In the genomic region with DNA sequence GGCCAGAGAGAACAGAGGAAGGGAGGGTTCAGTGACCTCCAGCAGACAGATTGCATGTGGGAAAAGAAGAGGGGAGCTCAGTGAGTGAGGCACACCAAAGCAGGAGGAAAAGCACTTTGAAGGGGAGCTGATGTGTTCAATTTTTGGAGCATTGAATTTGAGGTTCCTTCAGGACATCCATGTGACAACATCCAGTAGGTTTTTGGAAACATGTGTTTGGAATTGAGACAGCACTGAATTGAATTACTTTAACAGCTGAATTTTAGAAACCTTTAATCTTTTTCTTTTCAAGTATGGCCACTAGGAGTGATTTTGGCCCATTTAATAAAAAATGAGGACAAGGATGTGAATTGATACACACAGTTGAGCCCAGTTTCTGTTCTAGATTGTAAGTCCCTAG, we compare ENCODE assay signal across 25 cellular contexts.
DNase-seq lines count a peak whose midpoint lies in the region; ATAC-seq, FAIRE-seq and TF ChIP-seq lines count a peak whose summit lies in the region.
"Had no signal": no experiment of that assay in that cellular context is flagged by ENCODE, and none has a peak within 500 bp of the region (broad histone marks: within the 10 kb centered on the region; RNA-seq: fewer than 3 reads in every experiment).

No MANE protein-coding gene starts in this region.

- H3K9ac ChIP-seq in endodermal cell (ENCODE audit: extremely low read depth, low read length, poor library complexity, severe bottlenecking), result no peak overlapping the region
- H3K9ac ChIP-seq in keratinocyte (ENCODE audit: control insufficient read depth, extremely low read depth, insufficient read depth, low read length), result no peak overlapping the region

- peaks cover 4% of the 10 kb centered on the region; the same call in 1 of the 2 replicates for H3K9me3 ChIP-seq in AG04450 (ENCODE audit: control insufficient read depth, insufficient read depth, low read length)
- H3K9me3 ChIP-seq in endodermal cell (ENCODE audit: control insufficient read depth, low read length), result no peaks in the 10 kb centered on the region
- no peaks in the 10 kb centered on the region for H3K9me3 ChIP-seq in keratinocyte (ENCODE audit: control insufficient read depth, low read depth, low read length)
- H3K9me3 ChIP-seq: BE2C, SJCRH30 had no signal

- no peaks in the 10 kb centered on the region for H3K27me3 ChIP-seq in AG04450 (ENCODE audit: control insufficient read depth, insufficient read depth, low read length)
- no peaks in the 10 kb centered on the region for H3K27me3 ChIP-seq in endodermal cell (ENCODE audit: control insufficient read depth, insufficient read depth, low read length, poor library complexity, severe bottlenecking)
- H3K27me3 ChIP-seq in keratinocyte (ENCODE audit: control insufficient read depth, extremely low read depth, insufficient read depth, low read length), result no peaks in the 10 kb centered on the region
- H3K27me3 ChIP-seq: BE2C, SJCRH30 had no signal

- POLR2A ChIA-PET in AG04450 (lab: Yijun Ruan, JAX), result no interaction called here

- peaks cover 9% of the 10 kb centered on the region for H3K27me3 Mint-ChIP-seq in HFFc6 (ENCODE audit: insufficient read depth)
- H3K27me3 Mint-ChIP-seq in endodermal cell (ENCODE audit: insufficient read depth), result no peaks in the 10 kb centered on the region

- peaks cover 23% of the 10 kb centered on the region for H3K4me1 Mint-ChIP-seq in HFFc6 (ENCODE audit: low read depth)
- H3K4me1 Mint-ChIP-seq in endodermal cell, result peaks cover 10% of the 10 kb centered on the region
- H3K4me1 Mint-ChIP-seq: CD14-positive monocyte; CD8-positive, alpha-beta memory T cell had no signal

- H3K36me3 Mint-ChIP-seq in HFFc6 (ENCODE audit: low read depth) (peaks cover 5% of the 10 kb centered on the region; the same call in 1 of the 2 replicates), endodermal cell (ENCODE audit: low read depth) (no peaks in the 10 kb centered on the region)
- H3K36me3 Mint-ChIP-seq: CD14-positive monocyte; CD8-positive, alpha-beta memory T cell had no signal

- no peaks in the 10 kb centered on the region for H3K9me3 Mint-ChIP-seq in HFFc6
- no peaks in the 10 kb centered on the region for H3K9me3 Mint-ChIP-seq in endodermal cell

- no peaks in the 10 kb centered on the region for H4K20me1 ChIP-seq in keratinocyte (ENCODE audit: control insufficient read depth, extremely low read depth, insufficient read depth, low read length)

- H3K4me1 ChIP-seq in endodermal cell (ENCODE audit: control insufficient read depth, insufficient read depth, low read length) (no peaks in the 10 kb centered on the region), keratinocyte (ENCODE audit: control insufficient read depth, extremely low read depth, insufficient read depth, low read length) (peaks cover 33% of the 10 kb centered on the region)

- H3K79me2 ChIP-seq in keratinocyte (ENCODE audit: control insufficient read depth, insufficient read depth, low read length), result no peaks in the 10 kb centered on the region

- no peak for ATAC-seq in HG03175 (IDR thresholded peaks at IDR 0.05; ENCODE audit: unreplicated experiment)
- ATAC-seq: GM12878 had no signal

- TF ChIP-seq CTCF in AG04450 (IDR thresholded peaks at IDR 0.05; ENCODE audit: low read depth, low read length), result peak; percentile 15; the same call in 1 of the 2 replicates
- peak; percentile 47 for TF ChIP-seq CTCF in HFFc6 (IDR thresholded peaks at IDR 0.05)
- peak; percentile 11 for TF ChIP-seq CTCF in endodermal cell (conservative IDR thresholded peaks at IDR 0.05)
- TF ChIP-seq CTCF in keratinocyte (optimal IDR thresholded peaks at IDR 0.05 in 1 of 3, IDR thresholded peaks at IDR 0.05 in 1 of 3, conservative IDR thresholded peaks at IDR 0.05 in 1 of 3; ENCODE audit: extremely low read depth in 1 of 3, insufficient read depth in 2 of 3, low read length in 3 of 3), result no peak

- H3K9me1 ChIP-seq in keratinocyte (ENCODE audit: control insufficient read depth, extremely low read depth, insufficient read depth, low read length), result no peaks in the 10 kb centered on the region

- peak overlapping the region; percentile 50 for H2AFZ ChIP-seq in keratinocyte (ENCODE audit: control insufficient read depth, low read length)

- H3K4me3 ChIP-seq in AG04450 (ENCODE audit: low read depth, low read length) (no peak overlapping the region), endodermal cell (ENCODE audit: low read length) (no peak overlapping the region), keratinocyte (ENCODE audit: control insufficient read depth in 2 of 3, extremely low read depth in 1 of 3, insufficient read depth in 2 of 3, low read depth in 1 of 3, low read length in 3 of 3) (no peak overlapping the region)
- H3K4me3 ChIP-seq: GM12878, SJCRH30 had no signal

- no peak for FAIRE-seq in keratinocyte (lab: Jason Lieb, UNC)
- FAIRE-seq: GM12878, RCC 7860 had no signal

- H3K4me3 Mint-ChIP-seq in HFFc6 (no peak overlapping the region), endodermal cell (no peak overlapping the region)
- H3K4me3 Mint-ChIP-seq: CD14-positive monocyte; CD8-positive, alpha-beta memory T cell had no signal

- H3K27ac Mint-ChIP-seq in HFFc6, result no peak overlapping the region
- no peak overlapping the region for H3K27ac Mint-ChIP-seq in endodermal cell
- H3K27ac Mint-ChIP-seq: CD14-positive monocyte; CD8-positive, alpha-beta memory T cell had no signal

- dilution Hi-C loops in keratinocyte (cut with MboI; ENCODE audit: extremely low pct_ligation_motif_present, low sequenced_read_pairs), result no loop called here

- no peak overlapping the region for H3K4me2 ChIP-seq in keratinocyte (ENCODE audit: control insufficient read depth, extremely low read depth, insufficient read depth, low read depth, low read length)

- H3K36me3 ChIP-seq in endodermal cell (ENCODE audit: control insufficient read depth, insufficient read depth, low read length) (no peaks in the 10 kb centered on the region), keratinocyte (ENCODE audit: control insufficient read depth in 2 of 2, extremely low read depth in 1 of 2, insufficient read depth in 2 of 2, low read length in 2 of 2) (no peaks in the 10 kb centered on the region)
- H3K36me3 ChIP-seq: BE2C, SJCRH30 had no signal

- DNase-seq in AG04450 (ENCODE audit: low read depth, low spot score) (no peak), HFFc6 (no peak), endodermal cell (no peak), keratinocyte (ENCODE audit: low read depth, low spot score) (no peak), NCI-H2107 treated with DMSO at 0.1 percent for 48 hours (lab: John Stamatoyannopoulos, UW; ENCODE audit: unreplicated experiment) (no peak)
- no peak for DNase-seq in activated CD4-positive, alpha-beta T cell treated with anti-CD3 and anti-CD28 coated beads, Interleukin-2, amount 50 U/mL, for 4 hours
- no peak for DNase-seq in effector CD4-positive, alpha-beta T cell
- DNase-seq: BE2C; CD8-positive, alpha-beta memory T cell; DMS 273 treated with DMSO at 0.1 percent for 48 hours; DMS79; GDM1; Karpas-422; NCI-H1092; NCI-H1417 treated with DMSO at 0.1 percent for 48 hours; NCI-H1694 treated with DMSO at 0.1 percent for 48 hours; NCI-H2081; NCI-H2171; NCI-H510A; SJCRH30 had no signal

- CTCF ChIA-PET in AG04450 (lab: Charles Lee), result interaction anchor here (1.0 to 1.4 kb wide), 3 partner anchors 19 to 87 kb away, joined by 4 to 5 read pairs (median 4); no protein-coding TSS in a partner anchor

- H3K27ac ChIP-seq in AG04450 (ENCODE audit: low read depth, low read length), result no peak overlapping the region
- H3K27ac ChIP-seq in endodermal cell (ENCODE audit: low read depth, low read length), result no peak overlapping the region
- no peak overlapping the region for H3K27ac ChIP-seq in keratinocyte (ENCODE audit: control insufficient read depth, insufficient read depth, low read length)
- H3K27ac ChIP-seq: HL-60, SJCRH30 had no signal

Comparison
In these comparisons a context has a peak if more than half of its experiments do, and no peak if none do; other contexts are left out.
1. CTCF ChIP-seq: peak in AG04450 (single experiment), HFFc6 (single experiment) and endodermal cell (single experiment); none in keratinocyte (0 of 3).